1 cellular context compared by ENCODE assay signal in the genomic region with DNA sequence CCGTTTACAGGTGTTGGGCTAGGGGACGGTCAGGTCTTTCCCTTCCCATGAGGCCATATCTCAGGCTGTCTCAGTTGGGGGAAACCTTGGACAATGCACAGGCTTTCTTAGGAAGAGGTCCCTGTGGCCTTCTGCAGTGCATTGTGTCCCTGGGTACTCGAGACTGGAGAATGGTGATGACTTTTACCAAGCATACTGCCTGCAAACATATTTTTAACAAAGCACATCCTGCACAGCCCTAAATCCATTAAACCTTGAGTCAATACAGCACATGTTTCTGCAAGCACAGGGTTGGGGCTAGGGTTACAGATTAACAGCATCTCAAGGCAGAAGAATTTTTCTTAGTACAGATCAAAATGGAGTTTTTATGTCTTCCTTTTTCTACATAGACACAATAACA.
TF ChIP-seq lines count a peak whose summit lies in the region.
"Not testable (repeated sequence)": the region's sequence is repeated elsewhere in the genome, so short reads cannot be mapped to it uniquely, and the experiment has no call there.

No MANE protein-coding gene starts in this region.

TF ChIP-seq in HepG2, 621 proteins besides CTCF, POLR2A, EP300 and RAD21 (continued from another document):
- peak; percentile 65; the same call in 1 of the 2 replicates for TF ChIP-seq SOX5 (CRISPR knock-in tag; IDR thresholded peaks at IDR 0.05; ENCODE audit: borderline replicate concordance)
- TF ChIP-seq, protein P1, sequence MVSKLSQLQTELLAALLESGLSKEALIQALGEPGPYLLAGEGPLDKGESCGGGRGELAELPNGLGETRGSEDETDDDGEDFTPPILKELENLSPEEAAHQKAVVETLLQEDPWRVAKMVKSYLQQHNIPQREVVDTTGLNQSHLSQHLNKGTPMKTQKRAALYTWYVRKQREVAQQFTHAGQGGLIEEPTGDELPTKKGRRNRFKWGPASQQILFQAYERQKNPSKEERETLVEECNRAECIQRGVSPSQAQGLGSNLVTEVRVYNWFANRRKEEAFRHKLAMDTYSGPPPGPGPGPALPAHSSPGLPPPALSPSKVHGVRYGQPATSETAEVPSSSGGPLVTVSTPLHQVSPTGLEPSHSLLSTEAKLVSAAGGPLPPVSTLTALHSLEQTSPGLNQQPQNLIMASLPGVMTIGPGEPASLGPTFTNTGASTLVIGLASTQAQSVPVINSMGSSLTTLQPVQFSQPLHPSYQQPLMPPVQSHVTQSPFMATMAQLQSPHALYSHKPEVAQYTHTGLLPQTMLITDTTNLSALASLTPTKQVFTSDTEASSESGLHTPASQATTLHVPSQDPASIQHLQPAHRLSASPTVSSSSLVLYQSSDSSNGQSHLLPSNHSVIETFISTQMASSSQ (IDR thresholded peaks at IDR 0.05; ENCODE audit: low read depth), result peak; percentile 56; the same call in 1 of the 2 replicates
- TF ChIP-seq, protein P1 (CRISPR knock-in tag; IDR thresholded peaks at IDR 0.05; ENCODE audit: borderline replicate concordance), result peak; percentile 57; the same call in 1 of the 2 replicates
- peak; percentile 2; the same call in 1 of the 2 replicates for TF ChIP-seq ZFY (CRISPR knock-in tag; IDR thresholded peaks at IDR 0.05)
- 0 out of 2 replicates have a peak, but pooled peaks have one; percentile 20 for TF ChIP-seq ZNF792 (CRISPR knock-in tag; IDR thresholded peaks at IDR 0.05)
- TF ChIP-seq ONECUT2 (CRISPR knock-in tag; IDR thresholded peaks at IDR 0.05), result peak; percentile 31; the same call in 1 of the 2 replicates
- TF ChIP-seq PITX1 (CRISPR knock-in tag; IDR thresholded peaks at IDR 0.05), result peak; percentile 97
- not testable (repeated sequence) for TF ChIP-seq FOXA1, SOX6, SOX13 (IDR thresholded peaks at IDR 0.05)
- peak; percentile 57 for TF ChIP-seq FOXA1 (CRISPR knock-in tag; IDR thresholded peaks at IDR 0.05)
- 0 out of 2 replicates have a peak, but pooled peaks have one; percentile 13 for TF ChIP-seq HDAC2 (CRISPR knock-in tag; IDR thresholded peaks at IDR 0.05)
- TF ChIP-seq SOX6 (CRISPR knock-in tag; IDR thresholded peaks at IDR 0.05), result peak; percentile 63
- peak; percentile 60; the same call in 1 of the 2 replicates for TF ChIP-seq ZNF292 (CRISPR knock-in tag; IDR thresholded peaks at IDR 0.05; ENCODE audit: borderline replicate concordance, low read depth)
- TF ChIP-seq ZNF614 (CRISPR knock-in tag; IDR thresholded peaks at IDR 0.05; ENCODE audit: borderline replicate concordance), result peak; percentile 40; the same call in 1 of the 2 replicates
- TF ChIP-seq SOX13 (CRISPR knock-in tag; conservative IDR thresholded peaks at IDR 0.05 in 1 of 2, IDR thresholded peaks at IDR 0.05 in 1 of 2), result peak in 1 of 2 experiments; percentile 67; a peak in 2 of 4 replicates
- TF ChIP-seq, protein P2, sequence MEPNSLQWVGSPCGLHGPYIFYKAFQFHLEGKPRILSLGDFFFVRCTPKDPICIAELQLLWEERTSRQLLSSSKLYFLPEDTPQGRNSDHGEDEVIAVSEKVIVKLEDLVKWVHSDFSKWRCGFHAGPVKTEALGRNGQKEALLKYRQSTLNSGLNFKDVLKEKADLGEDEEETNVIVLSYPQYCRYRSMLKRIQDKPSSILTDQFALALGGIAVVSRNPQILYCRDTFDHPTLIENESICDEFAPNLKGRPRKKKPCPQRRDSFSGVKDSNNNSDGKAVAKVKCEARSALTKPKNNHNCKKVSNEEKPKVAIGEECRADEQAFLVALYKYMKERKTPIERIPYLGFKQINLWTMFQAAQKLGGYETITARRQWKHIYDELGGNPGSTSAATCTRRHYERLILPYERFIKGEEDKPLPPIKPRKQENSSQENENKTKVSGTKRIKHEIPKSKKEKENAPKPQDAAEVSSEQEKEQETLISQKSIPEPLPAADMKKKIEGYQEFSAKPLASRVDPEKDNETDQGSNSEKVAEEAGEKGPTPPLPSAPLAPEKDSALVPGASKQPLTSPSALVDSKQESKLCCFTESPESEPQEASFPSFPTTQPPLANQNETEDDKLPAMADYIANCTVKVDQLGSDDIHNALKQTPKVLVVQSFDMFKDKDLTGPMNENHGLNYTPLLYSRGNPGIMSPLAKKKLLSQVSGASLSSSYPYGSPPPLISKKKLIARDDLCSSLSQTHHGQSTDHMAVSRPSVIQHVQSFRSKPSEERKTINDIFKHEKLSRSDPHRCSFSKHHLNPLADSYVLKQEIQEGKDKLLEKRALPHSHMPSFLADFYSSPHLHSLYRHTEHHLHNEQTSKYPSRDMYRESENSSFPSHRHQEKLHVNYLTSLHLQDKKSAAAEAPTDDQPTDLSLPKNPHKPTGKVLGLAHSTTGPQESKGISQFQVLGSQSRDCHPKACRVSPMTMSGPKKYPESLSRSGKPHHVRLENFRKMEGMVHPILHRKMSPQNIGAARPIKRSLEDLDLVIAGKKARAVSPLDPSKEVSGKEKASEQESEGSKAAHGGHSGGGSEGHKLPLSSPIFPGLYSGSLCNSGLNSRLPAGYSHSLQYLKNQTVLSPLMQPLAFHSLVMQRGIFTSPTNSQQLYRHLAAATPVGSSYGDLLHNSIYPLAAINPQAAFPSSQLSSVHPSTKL (CRISPR knock-in tag; IDR thresholded peaks at IDR 0.05), result peak; percentile 68
- TF ChIP-seq GATAD2A (CRISPR knock-in tag; IDR thresholded peaks at IDR 0.05), result peak; percentile 23; the same call in 1 of the 2 replicates
- TF ChIP-seq, protein P3, sequence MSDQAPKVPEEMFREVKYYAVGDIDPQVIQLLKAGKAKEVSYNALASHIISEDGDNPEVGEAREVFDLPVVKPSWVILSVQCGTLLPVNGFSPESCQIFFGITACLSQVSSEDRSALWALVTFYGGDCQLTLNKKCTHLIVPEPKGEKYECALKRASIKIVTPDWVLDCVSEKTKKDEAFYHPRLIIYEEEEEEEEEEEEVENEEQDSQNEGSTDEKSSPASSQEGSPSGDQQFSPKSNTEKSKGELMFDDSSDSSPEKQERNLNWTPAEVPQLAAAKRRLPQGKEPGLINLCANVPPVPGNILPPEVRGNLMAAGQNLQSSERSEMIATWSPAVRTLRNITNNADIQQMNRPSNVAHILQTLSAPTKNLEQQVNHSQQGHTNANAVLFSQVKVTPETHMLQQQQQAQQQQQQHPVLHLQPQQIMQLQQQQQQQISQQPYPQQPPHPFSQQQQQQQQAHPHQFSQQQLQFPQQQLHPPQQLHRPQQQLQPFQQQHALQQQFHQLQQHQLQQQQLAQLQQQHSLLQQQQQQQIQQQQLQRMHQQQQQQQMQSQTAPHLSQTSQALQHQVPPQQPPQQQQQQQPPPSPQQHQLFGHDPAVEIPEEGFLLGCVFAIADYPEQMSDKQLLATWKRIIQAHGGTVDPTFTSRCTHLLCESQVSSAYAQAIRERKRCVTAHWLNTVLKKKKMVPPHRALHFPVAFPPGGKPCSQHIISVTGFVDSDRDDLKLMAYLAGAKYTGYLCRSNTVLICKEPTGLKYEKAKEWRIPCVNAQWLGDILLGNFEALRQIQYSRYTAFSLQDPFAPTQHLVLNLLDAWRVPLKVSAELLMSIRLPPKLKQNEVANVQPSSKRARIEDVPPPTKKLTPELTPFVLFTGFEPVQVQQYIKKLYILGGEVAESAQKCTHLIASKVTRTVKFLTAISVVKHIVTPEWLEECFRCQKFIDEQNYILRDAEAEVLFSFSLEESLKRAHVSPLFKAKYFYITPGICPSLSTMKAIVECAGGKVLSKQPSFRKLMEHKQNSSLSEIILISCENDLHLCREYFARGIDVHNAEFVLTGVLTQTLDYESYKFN (CRISPR knock-in tag; conservative IDR thresholded peaks at IDR 0.05), result 0 out of 2 replicates have a peak, but pooled peaks have one; percentile 26
- peak; percentile 57 for TF ChIP-seq SAP130 (CRISPR knock-in tag; IDR thresholded peaks at IDR 0.05; ENCODE audit: low read depth)
- TF ChIP-seq ZFX (CRISPR knock-in tag; IDR thresholded peaks at IDR 0.05; ENCODE audit: low read depth), result peak; percentile 33; the same call in 1 of the 2 replicates
- TF ChIP-seq SALL1 (CRISPR knock-in tag; IDR thresholded peaks at IDR 0.05), result peak; percentile 13; the same call in 1 of the 2 replicates
- peak; percentile 66; the same call in 1 of the 2 replicates for TF ChIP-seq FOXA3 (CRISPR knock-in tag; IDR thresholded peaks at IDR 0.05)
- TF ChIP-seq HMG20A (CRISPR knock-in tag; IDR thresholded peaks at IDR 0.05; ENCODE audit: borderline replicate concordance), result peak; percentile 14; the same call in 1 of the 2 replicates
- peak; percentile 19; the same call in 1 of the 2 replicates for TF ChIP-seq HOXA3 (CRISPR knock-in tag; IDR thresholded peaks at IDR 0.05)
- TF ChIP-seq, protein P4, sequence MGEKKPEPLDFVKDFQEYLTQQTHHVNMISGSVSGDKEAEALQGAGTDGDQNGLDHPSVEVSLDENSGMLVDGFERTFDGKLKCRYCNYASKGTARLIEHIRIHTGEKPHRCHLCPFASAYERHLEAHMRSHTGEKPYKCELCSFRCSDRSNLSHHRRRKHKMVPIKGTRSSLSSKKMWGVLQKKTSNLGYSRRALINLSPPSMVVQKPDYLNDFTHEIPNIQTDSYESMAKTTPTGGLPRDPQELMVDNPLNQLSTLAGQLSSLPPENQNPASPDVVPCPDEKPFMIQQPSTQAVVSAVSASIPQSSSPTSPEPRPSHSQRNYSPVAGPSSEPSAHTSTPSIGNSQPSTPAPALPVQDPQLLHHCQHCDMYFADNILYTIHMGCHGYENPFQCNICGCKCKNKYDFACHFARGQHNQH (CRISPR knock-in tag; IDR thresholded peaks at IDR 0.05), result 0 out of 2 replicates have a peak, but pooled peaks have one; percentile 35
- peak; percentile 10; the same call in 1 of the 2 replicates for TF ChIP-seq SIX1 (CRISPR knock-in tag; IDR thresholded peaks at IDR 0.05; ENCODE audit: borderline replicate concordance)
- peak; percentile 20; the same call in 1 of the 2 replicates for TF ChIP-seq ETV5 (CRISPR knock-in tag; IDR thresholded peaks at IDR 0.05; ENCODE audit: borderline replicate concordance)
- TF ChIP-seq, protein P5, sequence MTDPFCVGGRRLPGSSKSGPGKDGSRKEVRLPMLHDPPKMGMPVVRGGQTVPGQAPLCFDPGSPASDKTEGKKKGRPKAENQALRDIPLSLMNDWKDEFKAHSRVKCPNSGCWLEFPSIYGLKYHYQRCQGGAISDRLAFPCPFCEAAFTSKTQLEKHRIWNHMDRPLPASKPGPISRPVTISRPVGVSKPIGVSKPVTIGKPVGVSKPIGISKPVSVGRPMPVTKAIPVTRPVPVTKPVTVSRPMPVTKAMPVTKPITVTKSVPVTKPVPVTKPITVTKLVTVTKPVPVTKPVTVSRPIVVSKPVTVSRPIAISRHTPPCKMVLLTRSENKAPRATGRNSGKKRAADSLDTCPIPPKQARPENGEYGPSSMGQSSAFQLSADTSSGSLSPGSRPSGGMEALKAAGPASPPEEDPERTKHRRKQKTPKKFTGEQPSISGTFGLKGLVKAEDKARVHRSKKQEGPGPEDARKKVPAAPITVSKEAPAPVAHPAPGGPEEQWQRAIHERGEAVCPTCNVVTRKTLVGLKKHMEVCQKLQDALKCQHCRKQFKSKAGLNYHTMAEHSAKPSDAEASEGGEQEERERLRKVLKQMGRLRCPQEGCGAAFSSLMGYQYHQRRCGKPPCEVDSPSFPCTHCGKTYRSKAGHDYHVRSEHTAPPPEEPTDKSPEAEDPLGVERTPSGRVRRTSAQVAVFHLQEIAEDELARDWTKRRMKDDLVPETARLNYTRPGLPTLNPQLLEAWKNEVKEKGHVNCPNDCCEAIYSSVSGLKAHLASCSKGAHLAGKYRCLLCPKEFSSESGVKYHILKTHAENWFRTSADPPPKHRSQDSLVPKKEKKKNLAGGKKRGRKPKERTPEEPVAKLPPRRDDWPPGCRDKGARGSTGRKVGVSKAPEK (CRISPR knock-in tag; IDR thresholded peaks at IDR 0.05; ENCODE audit: borderline replicate concordance), result peak; percentile 62; the same call in 1 of the 2 replicates
